ENCODE assay signal across 9 cellular contexts in genomic region chr10:58856508-58857240, GRCh38.
DNase-seq lines count a peak whose midpoint lies in the region; ATAC-seq and TF ChIP-seq lines count a peak whose summit lies in the region.
"Had no signal": no experiment of that assay in that cellular context is flagged by ENCODE, and none has a peak within 500 bp of the region (broad histone marks: within the 10 kb centered on the region; RNA-seq: fewer than 3 reads in every experiment).

No MANE protein-coding gene starts in this region.

- POLR2A ChIA-PET in CD4-positive, alpha-beta T cell (lab: Charles Lee): no interaction called here

- no peak overlapping the region for H3K27ac Mint-ChIP-seq in CD4-positive, alpha-beta T cell

- DNase-seq in ACHN: peak; percentile 99
- peak; percentile 93 for DNase-seq in MG63
- peak; percentile 85 for DNase-seq in epithelial cell of esophagus (ENCODE audit: low read depth)
- DNase-seq in lower lobe of right lung: no peak
- no peak for DNase-seq in NK-92 (lab: John Stamatoyannopoulos, UW; ENCODE audit: unreplicated experiment)
- DNase-seq in mesenteric fat pad (ENCODE audit: low spot score): no peak
- no peak for DNase-seq in CD4-positive, alpha-beta T cell
- DNase-seq: BE2C had no signal

- peak overlapping the region; percentile 46 for H3K27ac ChIP-seq in lower lobe of right lung
- no peak overlapping the region for H3K27ac ChIP-seq in CD4-positive, alpha-beta T cell (ENCODE audit: low read depth, low read length)

- H3K27me3 ChIP-seq in MG63: no peaks in the 10 kb centered on the region
- no peaks in the 10 kb centered on the region for H3K27me3 ChIP-seq in lower lobe of right lung (ENCODE audit: low read depth)
- no peaks in the 10 kb centered on the region for H3K27me3 ChIP-seq in CD4-positive, alpha-beta T cell (ENCODE audit: control insufficient read depth, insufficient read depth, low read length)
- H3K27me3 ChIP-seq: BE2C had no signal

- intact Hi-C loops in lower lobe of right lung (cut with DNase I): no loop called here
- intact Hi-C loops in CD4-positive, alpha-beta T cell (cut with DNase I, micrococcal nuclease): no loop called here

- CTCF ChIA-PET in CD4-positive, alpha-beta T cell (lab: Charles Lee): no interaction called here

- H3K27me3 Mint-ChIP-seq in CD4-positive, alpha-beta T cell: no peaks in the 10 kb centered on the region

- no peak for TF ChIP-seq CTCF in epithelial cell of esophagus (IDR thresholded peaks at IDR 0.05; ENCODE audit: insufficient read depth, low read depth, low read length, missing control alignments)
- TF ChIP-seq CTCF in lower lobe of right lung (IDR thresholded peaks at IDR 0.05): no peak
- TF ChIP-seq CTCF in CD4-positive, alpha-beta T cell (IDR thresholded peaks at IDR 0.05): no peak

- H3K36me3 Mint-ChIP-seq in CD4-positive, alpha-beta T cell (ENCODE audit: low read depth): no peaks in the 10 kb centered on the region

- ATAC-seq in lower lobe of right lung (peak; percentile 93 to 96), GM21447 (IDR thresholded peaks at IDR 0.05; ENCODE audit: unreplicated experiment) (no peak)
- ATAC-seq in CD4-positive, alpha-beta T cell (ENCODE audit: poor library complexity): no peak

- no peaks in the 10 kb centered on the region for H3K4me1 Mint-ChIP-seq in CD4-positive, alpha-beta T cell (ENCODE audit: low read depth)

- H3K9me3 ChIP-seq in MG63: 0 out of 2 replicates have a peak, but pooled peaks cover 5% of the 10 kb centered on the region
- H3K9me3 ChIP-seq in lower lobe of right lung: no peaks in the 10 kb centered on the region
- no peaks in the 10 kb centered on the region for H3K9me3 ChIP-seq in CD4-positive, alpha-beta T cell (ENCODE audit: control insufficient read depth, low read length)
- H3K9me3 ChIP-seq: BE2C had no signal

- in situ Hi-C loops in ACHN (cut with HindIII; ENCODE audit: low pct_ligation_motif_present, low pct_unique_long_range_greater_than_20kb, low sequenced_read_pairs): no loop called here

- peaks cover 7% of the 10 kb centered on the region for H3K9me3 Mint-ChIP-seq in CD4-positive, alpha-beta T cell

- H3K4me3 ChIP-seq in MG63: no peak overlapping the region
- no peak overlapping the region for H3K4me3 ChIP-seq in epithelial cell of esophagus (ENCODE audit: low read length)
- H3K4me3 ChIP-seq in lower lobe of right lung: no peak overlapping the region

- no peak overlapping the region for H3K4me3 Mint-ChIP-seq in CD4-positive, alpha-beta T cell

- peaks cover 9% of the 10 kb centered on the region for H3K4me1 ChIP-seq in lower lobe of right lung

- H3K36me3 ChIP-seq in MG63 (no peaks in the 10 kb centered on the region), lower lobe of right lung (no peaks in the 10 kb centered on the region)
- H3K36me3 ChIP-seq: BE2C had no signal

Comparison
In these comparisons a context has a peak if more than half of its experiments do, and no peak if none do; other contexts are left out.
1. DNase-seq: peak in ACHN (single experiment), MG63 (single experiment) and epithelial cell of esophagus (single experiment); none in lower lobe of right lung (single experiment), NK-92 (single experiment), mesenteric fat pad (single experiment) and CD4-positive, alpha-beta T cell (0 of 10).
2. ATAC-seq: peak in lower lobe of right lung (2 of 2); none in GM21447 (single experiment) and CD4-positive, alpha-beta T cell (single experiment).